In genomic region chr4:140609548-140610425, GRCh38 we compare ENCODE assay signal across 8 cellular contexts. TPM values are rescaled to one million over a fixed set of nuclear protein-coding genes. Genes with fewer than 3 reads are reported as not detected.
A peak's percentile ranks its signal among the peaks of the same experiment; 100 is the strongest.
DNase-seq lines count a peak whose midpoint lies in the region; ATAC-seq and TF ChIP-seq lines count a peak whose summit lies in the region.

No MANE protein-coding gene starts in this region.

- DNase-seq in AG20443 (ENCODE audit: low spot score) (peak; percentile 76), NCI-H2029 (lab: John Stamatoyannopoulos, UW) (peak; percentile 74), heart right ventricle (no peak), HK-2 (ENCODE audit: unreplicated experiment) (no peak)

- H3K4me1 ChIP-seq in heart right ventricle (peaks cover 0 to 14% (median 4%) of the 10 kb centered on the region in 9 donors), skeletal muscle satellite cell (ENCODE audit: control insufficient read depth, insufficient read depth, low read length) (no peaks in the 10 kb centered on the region)

- WGBS in heart right ventricle, 2 donors: 28 to 32% methylated on average over 6 of the region's 6 CpGs

- TF ChIP-seq CTCF in WI38 (IDR thresholded peaks at IDR 0.05; ENCODE audit: low read depth, low read length) (peak; percentile 30; the same call in 1 of the 2 replicates), heart right ventricle (IDR thresholded peaks at IDR 0.05) (peak; percentile 42 to 74 (median 62))

- no peak overlapping the region for H3K9ac ChIP-seq in skeletal muscle satellite cell (ENCODE audit: low read depth, low read length)

- peak; percentile 74 for ATAC-seq in GM18520 (IDR thresholded peaks at IDR 0.05; ENCODE audit: unreplicated experiment)
- ATAC-seq in HG03045 (IDR thresholded peaks at IDR 0.05; ENCODE audit: unreplicated experiment): peak; percentile 56
- ATAC-seq in heart right ventricle: peak; percentile 74 to 90 (median 86)

- H3K4me2 ChIP-seq in skeletal muscle satellite cell (ENCODE audit: low read length): peak overlapping the region; percentile 16

- H3K4me3 ChIP-seq in WI38 (ENCODE audit: low read depth, low read length) (no peak overlapping the region), heart right ventricle (peak overlapping the region in 1 of 10 donors; percentile 4), skeletal muscle satellite cell (ENCODE audit: low read length) (no peak overlapping the region)

- no peaks in the 10 kb centered on the region for H3K9me3 ChIP-seq in heart right ventricle
- no peaks in the 10 kb centered on the region for H3K9me3 ChIP-seq in skeletal muscle satellite cell (replicated peaks; ENCODE audit: low read length)

- H3K27ac ChIP-seq in heart right ventricle: peak overlapping the region in 8 of 10 donors; percentile 17 to 75 (median 39)

- no peaks in the 10 kb centered on the region for H3K36me3 ChIP-seq in heart right ventricle
- no peaks in the 10 kb centered on the region for H3K36me3 ChIP-seq in skeletal muscle satellite cell (ENCODE audit: insufficient read depth, low read length)

- H3K27me3 ChIP-seq in heart right ventricle (no peaks in the 10 kb centered on the region), skeletal muscle satellite cell (ENCODE audit: control insufficient read depth, insufficient read depth, low read length) (peaks cover 7% of the 10 kb centered on the region)

- intact Hi-C loops in heart right ventricle (cut with DNase I): loop anchor here (1.0 to 10.0 kb wide), 7 partner anchors 85 to 249 kb away; partner anchors contain the start of gene ELMOD2 (in 3 of the 10)

RNA-seq across cellular contexts. Expression of gene UCP1, which starts 41.0 kb away (rescaled TPM):
- 1 to 10 TPM in 1 of 10 donors, under 1 TPM in 2, not detected in 7; 0.20 to 4.3 (median 0.30) TPM for total RNA-seq in heart right ventricle
- polyA plus RNA-seq in heart right ventricle: under 1 TPM; 0.22 to 0.66 TPM
- not detected in 2 replicates for total RNA-seq in skeletal muscle satellite cell (2012; rRNA removed)

Comparison
In these comparisons a context has a peak if more than half of its experiments do, and no peak if none do; other contexts are left out.
1. DNase-seq: peak in AG20443 (single experiment) and NCI-H2029 (single experiment); none in heart right ventricle (0 of 2) and HK-2 (single experiment).
2. Peak in every context shown above with its lines, with median percentiles within 50 percentile points of each other: ATAC-seq.